ENCODE assay signal across 15 cellular contexts in the genomic region with DNA sequence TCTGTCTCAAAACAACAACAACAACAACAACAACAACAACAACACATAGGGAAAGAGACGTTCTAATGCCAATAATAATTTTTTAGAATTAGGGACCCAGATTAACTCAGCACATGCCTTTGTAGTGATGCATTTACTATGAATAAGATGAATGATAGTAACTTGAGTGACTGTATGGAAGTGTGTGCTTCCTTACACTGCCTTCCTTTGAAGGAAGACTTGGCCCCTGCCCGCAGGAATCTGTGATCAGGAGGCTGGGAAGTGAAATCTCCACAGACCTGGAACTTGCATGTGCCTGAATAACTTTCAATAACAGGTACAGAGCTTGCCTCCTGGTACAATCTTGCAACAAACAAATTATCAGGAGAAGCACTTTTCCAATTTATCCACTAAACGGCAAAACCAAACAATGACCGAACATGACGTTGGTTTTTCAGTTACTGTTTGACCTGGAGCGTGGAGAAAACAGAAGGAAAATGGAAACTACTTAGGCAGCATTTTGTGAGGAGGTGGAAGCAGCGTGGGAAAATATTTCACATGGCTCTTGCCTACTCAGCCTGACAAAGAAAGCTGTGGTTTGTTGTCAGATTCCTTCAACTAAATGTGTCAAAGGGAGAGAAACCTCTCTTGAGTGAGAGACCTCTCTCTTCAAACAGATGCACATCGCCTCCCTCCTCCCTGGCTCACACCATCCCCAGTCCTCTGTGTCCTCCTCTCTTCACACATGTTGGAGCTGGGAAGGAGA. TPM values are rescaled to one million over a fixed set of nuclear protein-coding genes. Genes with fewer than 3 reads are reported as not detected.
A peak's percentile ranks its signal among the peaks of the same experiment; 100 is the strongest.
DNase-seq lines count a peak whose midpoint lies in the region; ATAC-seq, FAIRE-seq and TF ChIP-seq lines count a peak whose summit lies in the region.
"Had no signal": no experiment of that assay in that cellular context is flagged by ENCODE, and none has a peak within 500 bp of the region (broad histone marks: within the 10 kb centered on the region; RNA-seq: fewer than 3 reads in every experiment).

No MANE protein-coding gene starts in this region.

- peak overlapping the region; percentile 71 for H3K9ac ChIP-seq in astrocyte (ENCODE audit: low read length)

- H3F3A ChIP-seq in GM23338 (replicated peaks; ENCODE audit: low read depth), result no peaks in the 10 kb centered on the region

- no peak for DNase-seq in GM23338 (ENCODE audit: low spot score)
- peak; percentile 85 for DNase-seq in astrocyte (ENCODE audit: low read depth)
- peak; percentile 61 for DNase-seq in glomerular visceral epithelial cell (ENCODE audit: extremely low spot score)
- DNase-seq in osteocyte (ENCODE audit: extremely low spot score, unreplicated experiment), result no peak
- no peak for DNase-seq in putamen (ENCODE audit: low spot score)
- DNase-seq in D341Med (ENCODE audit: low spot score), result no peak
- no peak for DNase-seq in frontal cortex (ENCODE audit: low spot score in 2 of 2)
- DNase-seq: AML-193; DMS79; NCI-H526 treated with DMSO at 0.1 percent for 48 hours; stimulated activated CD4-positive, alpha-beta T cell treated with anti-CD3 and anti-CD28 coated beads, Interleukin-4, amount 100 ng/mL, for 1 hour; upper lobe of right lung had no signal

- peaks cover 3% of the 10 kb centered on the region for H3K27me3 Mint-ChIP-seq in GM23338 (ENCODE audit: insufficient read depth, low read depth, poor library complexity)
- peaks cover 2% of the 10 kb centered on the region for H3K27me3 Mint-ChIP-seq in astrocyte (ENCODE audit: low read depth, unreplicated experiment)
- no peaks in the 10 kb centered on the region for H3K27me3 Mint-ChIP-seq in osteocyte (ENCODE audit: unreplicated experiment)

- peak overlapping the region; percentile 38; the same call in 1 of the 2 replicates for H2AFZ ChIP-seq in GM23338
- peak overlapping the region; percentile 35 for H2AFZ ChIP-seq in astrocyte (ENCODE audit: low read depth, low read length)

- H3K4me3 ChIP-seq in GM23338, result no peak overlapping the region
- no peak overlapping the region for H3K4me3 ChIP-seq in astrocyte (ENCODE audit: insufficient read depth, low read depth, low read length)
- H3K4me3 ChIP-seq: GM12878, K562, upper lobe of right lung had no signal

- H3K27me3 ChIP-seq in GM23338 (ENCODE audit: insufficient read depth), result no peaks in the 10 kb centered on the region
- H3K27me3 ChIP-seq in astrocyte (ENCODE audit: insufficient read depth, low read length), result no peaks in the 10 kb centered on the region
- H3K27me3 ChIP-seq: upper lobe of right lung had no signal

- FAIRE-seq in astrocyte (lab: Jason Lieb, UNC) (no peak), frontal cortex (lab: Jason Lieb, UNC) (no peak)
- FAIRE-seq: GM12878, K562 had no signal

- H3K9me3 Mint-ChIP-seq in GM23338 (peaks cover 18% of the 10 kb centered on the region), astrocyte (ENCODE audit: unreplicated experiment) (no peaks in the 10 kb centered on the region), osteocyte (ENCODE audit: unreplicated experiment) (peaks cover 7% of the 10 kb centered on the region)

- peaks cover 4% of the 10 kb centered on the region; the same call in 2 of the 3 replicates for H3K4me1 Mint-ChIP-seq in GM23338
- H3K4me1 Mint-ChIP-seq in astrocyte (ENCODE audit: low read depth, unreplicated experiment), result peaks cover 16% of the 10 kb centered on the region
- peaks cover 41% of the 10 kb centered on the region for H3K4me1 Mint-ChIP-seq in osteocyte (ENCODE audit: unreplicated experiment)

- H3K27ac Mint-ChIP-seq in GM23338, result no peak overlapping the region
- peak overlapping the region; percentile 99 for H3K27ac Mint-ChIP-seq in astrocyte (ENCODE audit: unreplicated experiment)
- peak overlapping the region; percentile 66 for H3K27ac Mint-ChIP-seq in osteocyte (ENCODE audit: unreplicated experiment)

- no peak for ATAC-seq in GM23338
- ATAC-seq in HG03439 (IDR thresholded peaks at IDR 0.05; ENCODE audit: unreplicated experiment), result no peak
- ATAC-seq: GM12878, K562, upper lobe of right lung had no signal

- no peaks in the 10 kb centered on the region for H3K9me2 ChIP-seq in GM23338 (ENCODE audit: insufficient read depth)

- H3K4me1 ChIP-seq in GM23338 (ENCODE audit: insufficient read depth), result no peaks in the 10 kb centered on the region
- peaks cover 12% of the 10 kb centered on the region for H3K4me1 ChIP-seq in astrocyte (ENCODE audit: insufficient read depth, low read length)
- H3K4me1 ChIP-seq: upper lobe of right lung had no signal

- no peak overlapping the region for H3K27ac ChIP-seq in GM23338 (ENCODE audit: low read depth)
- peak overlapping the region; percentile 77 for H3K27ac ChIP-seq in astrocyte (ENCODE audit: low read depth, low read length)
- H3K27ac ChIP-seq: upper lobe of right lung had no signal

- no peaks in the 10 kb centered on the region for H3K36me3 ChIP-seq in GM23338 (ENCODE audit: insufficient read depth)
- no peaks in the 10 kb centered on the region for H3K36me3 ChIP-seq in astrocyte (ENCODE audit: insufficient read depth, low read length)
- H3K36me3 ChIP-seq: upper lobe of right lung had no signal

- H3K4me2 ChIP-seq in GM23338 (no peak overlapping the region), astrocyte (ENCODE audit: low read length) (peak overlapping the region; percentile 82)

- H3K9me3 ChIP-seq in astrocyte (ENCODE audit: insufficient read depth, low read depth, low read length), result peaks cover 4% of the 10 kb centered on the region
- H3K9me3 ChIP-seq: upper lobe of right lung had no signal

- TF ChIP-seq CTCF in GM23338 (conservative IDR thresholded peaks at IDR 0.05; ENCODE audit: low read depth in 2 of 2) (no peak), astrocyte (IDR thresholded peaks at IDR 0.05; ENCODE audit: insufficient read depth, low read depth, low read length) (no peak), osteocyte (IDR thresholded peaks at IDR 0.05) (no peak)

- H3K36me3 Mint-ChIP-seq in GM23338 (ENCODE audit: low read depth), result peaks cover 11% of the 10 kb centered on the region; the same call in 2 of the 3 replicates
- no peaks in the 10 kb centered on the region for H3K36me3 Mint-ChIP-seq in astrocyte (ENCODE audit: low read depth, unreplicated experiment)
- peaks cover 4% of the 10 kb centered on the region for H3K36me3 Mint-ChIP-seq in osteocyte (ENCODE audit: unreplicated experiment)

- no peaks in the 10 kb centered on the region for H4K20me1 ChIP-seq in GM23338 (replicated peaks; ENCODE audit: insufficient read depth)
- no peaks in the 10 kb centered on the region for H4K20me1 ChIP-seq in astrocyte (ENCODE audit: insufficient read depth, low read length)

- H3K4me3 Mint-ChIP-seq in GM23338 (no peak overlapping the region), astrocyte (ENCODE audit: unreplicated experiment) (peak overlapping the region; percentile 64), osteocyte (ENCODE audit: unreplicated experiment) (no peak overlapping the region)

- H3K79me2 ChIP-seq in GM23338 (replicated peaks; ENCODE audit: insufficient read depth) (no peaks in the 10 kb centered on the region), astrocyte (ENCODE audit: insufficient read depth, low read length) (no peaks in the 10 kb centered on the region)

TF ChIP-seq in GM23338, 12 proteins besides CTCF, POLR2A, EP300 and RAD21 (continues in another document):
- TF ChIP-seq JUNB (IDR thresholded peaks at IDR 0.05; ENCODE audit: unreplicated experiment), result no peak
- no peak for TF ChIP-seq POLR2AphosphoS5 (IDR thresholded peaks at IDR 0.05; ENCODE audit: low read depth)

RNA-seq across cellular contexts. Expression of gene ABCA4, which starts 10.1 kb away (rescaled TPM):
- 0.08 TPM in 1 of 2 replicates, not detected in the other for total RNA-seq in GM23338 (2014; rRNA removed; shearing (Covaris generic))
- polyA plus RNA-seq in GM23338 (2016; fragmentation: Nextera tagmentation; extraction: Ambion mirVana), result not detected in 2 replicates
- 0.14 and 0.20 TPM in 2 replicates for total RNA-seq in astrocyte
- total RNA-seq in osteocyte, result 6.0 and 6.6 TPM in 2 replicates
- total RNA-seq in frontal cortex, result 0.82 TPM
- total RNA-seq: K562 had no signal

Comparison
In these comparisons a context has a peak if more than half of its experiments do, and no peak if none do; other contexts are left out.
1. DNase-seq: peak in astrocyte (single experiment) and glomerular visceral epithelial cell (single experiment); none in GM23338 (single experiment), osteocyte (single experiment), putamen (single experiment), D341Med (single experiment) and frontal cortex (0 of 2).